ENCODE assay signal across 1 cellular context in the genomic region with DNA sequence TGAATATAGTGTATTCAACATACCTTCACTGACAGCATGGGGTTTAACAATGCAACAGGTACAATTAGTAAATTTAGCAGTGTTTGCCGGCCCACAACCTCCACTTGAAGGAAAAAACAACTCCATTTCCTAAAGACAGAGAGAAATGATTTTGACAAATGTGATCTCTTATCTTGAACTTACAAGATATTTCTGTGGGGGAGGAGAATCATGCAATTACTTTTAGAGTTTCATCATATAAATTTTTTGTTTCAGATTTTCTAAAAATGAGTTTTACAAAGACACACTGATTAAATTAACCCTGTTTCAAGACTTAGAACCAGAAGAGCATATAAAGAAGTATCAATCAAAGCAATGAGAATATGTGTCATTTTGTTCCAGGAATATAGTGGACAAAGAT.
TF ChIP-seq lines count a peak whose summit lies in the region.

No MANE protein-coding gene starts in this region.

TF ChIP-seq in HCT116, 20 proteins besides CTCF, POLR2A, EP300 and RAD21 (continued from another document):
- TF ChIP-seq SRF (IDR thresholded peaks at IDR 0.05; ENCODE audit: low read depth) (no peak), EZH2phosphoT487 (IDR thresholded peaks at IDR 0.05; ENCODE audit: borderline replicate concordance) (no peak), POLR2AphosphoS5 (IDR thresholded peaks at IDR 0.05; ENCODE audit: low read depth, low read length) (no peak), ELF1 (IDR thresholded peaks at IDR 0.05; ENCODE audit: borderline replicate concordance, low read depth) (no peak)
- TF ChIP-seq, protein P1, sequence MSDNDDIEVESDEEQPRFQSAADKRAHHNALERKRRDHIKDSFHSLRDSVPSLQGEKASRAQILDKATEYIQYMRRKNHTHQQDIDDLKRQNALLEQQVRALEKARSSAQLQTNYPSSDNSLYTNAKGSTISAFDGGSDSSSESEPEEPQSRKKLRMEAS (IDR thresholded peaks at IDR 0.05) = no peak
